29 cellular contexts compared by ENCODE assay signal in the genomic region with DNA sequence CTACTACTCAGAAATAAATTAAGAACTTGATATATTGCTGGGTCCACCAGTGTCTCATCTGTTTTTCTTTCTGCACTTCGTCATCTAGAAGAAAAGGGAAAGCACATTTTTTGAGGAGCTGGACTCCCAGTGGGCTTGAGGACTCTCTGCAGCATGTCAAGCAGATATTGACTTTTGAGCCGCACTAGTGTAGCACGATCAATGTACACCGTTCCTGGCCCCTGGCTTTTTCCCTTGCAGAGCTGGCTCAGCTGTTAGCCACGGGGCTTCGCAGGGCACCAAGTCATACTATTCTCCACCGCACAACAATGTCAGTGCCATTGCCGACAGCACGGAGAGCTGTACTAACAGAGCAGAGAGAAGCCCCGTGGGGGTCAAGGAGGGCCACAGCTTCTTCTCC.
"Had no signal": no experiment of that assay in that cellular context is flagged by ENCODE, and none has a peak within 500 bp of the region (broad histone marks: within the 10 kb centered on the region; RNA-seq: fewer than 3 reads in every experiment).

No MANE protein-coding gene starts in this region.

- H3K27ac ChIP-seq: ascending aorta, breast epithelium, cardiac muscle cell, colonic mucosa, epithelial cell of prostate, esophagus squamous epithelium, gastroesophageal sphincter, VCaP had no signal

- H3K27me3 ChIP-seq: ascending aorta, breast epithelium, cardiac muscle cell, colonic mucosa had no signal

- H3K4me1 ChIP-seq: ascending aorta, breast epithelium, colonic mucosa, esophagus squamous epithelium, gastroesophageal sphincter had no signal

- H3K4me3 ChIP-seq: ascending aorta, breast epithelium, cardiac muscle cell, colonic mucosa, esophagus squamous epithelium, gastroesophageal sphincter had no signal

- ATAC-seq: activated naive CD4-positive, alpha-beta T cell treated with anti-CD3 and anti-CD28 coated beads, Interleukin-2, amount 50 U/mL, for 72 hours; activated T-cell treated with anti-CD3 and anti-CD28 coated beads, Interleukin-2, amount 50 U/mL, for 72 hours; gastroesophageal sphincter; WTC11 had no signal

- DNase-seq: activated CD4-positive, alpha-beta memory T cell treated with anti-CD3 and anti-CD28 coated beads, Interleukin-2, amount 10 ng/mL, durations not matched to agents 7 days and 5 days; activated CD4-positive, alpha-beta T cell treated with anti-CD3 and anti-CD28 coated beads for 1 hour; activated CD4-positive, alpha-beta T cell treated with anti-CD3 and anti-CD28 coated beads for 4 hours; activated CD4-positive, alpha-beta T cell treated with anti-CD3 and anti-CD28 coated beads, Interleukin-2, amount 10 ng/mL, durations not matched to agents 7 days and 5 days; activated CD4-positive, alpha-beta T cell treated with anti-CD3 and anti-CD28 coated beads, Interleukin-2, amount 50 U/mL, for 4 hours; activated CD8-positive, alpha-beta memory T cell treated with anti-CD3 and anti-CD28 coated beads, Interleukin-2, amount 50 U/mL, for 48 hours; activated gamma-delta T cell; activated naive CD4-positive, alpha-beta T cell; activated naive CD4-positive, alpha-beta T cell treated with anti-CD3 and anti-CD28 coated beads, Interleukin-2, amount 10 ng/mL, durations not matched to agents 7 days and 5 days; activated naive CD8-positive, alpha-beta T cell treated with anti-CD3 and anti-CD28 coated beads, Interleukin-2, amount 10 ng/mL, durations not matched to agents 7 days and 5 days; activated T-cell treated with anti-CD3 and anti-CD28 coated beads for 4 hours; activated T-cell treated with anti-CD3 and anti-CD28 coated beads, Interleukin-2, amount 50 U/mL, for 24 hours; activated T-cell treated with anti-CD3 and anti-CD28 coated beads, Interleukin-2, amount 50 U/mL, for 72 hours; central memory CD4-positive, alpha-beta T cell; cerebellar nuclear complex; colonic mucosa; effector CD8-positive, alpha-beta T cell; esophagus squamous epithelium; foreskin melanocyte; head of caudate nucleus; T-helper 2 cell had no signal

- H3K9me3 ChIP-seq: ascending aorta, breast epithelium, colonic mucosa, esophagus squamous epithelium had no signal

- H3K36me3 ChIP-seq: ascending aorta, breast epithelium, cardiac muscle cell, colonic mucosa, esophagus squamous epithelium, gastroesophageal sphincter had no signal
